In the genomic region with DNA sequence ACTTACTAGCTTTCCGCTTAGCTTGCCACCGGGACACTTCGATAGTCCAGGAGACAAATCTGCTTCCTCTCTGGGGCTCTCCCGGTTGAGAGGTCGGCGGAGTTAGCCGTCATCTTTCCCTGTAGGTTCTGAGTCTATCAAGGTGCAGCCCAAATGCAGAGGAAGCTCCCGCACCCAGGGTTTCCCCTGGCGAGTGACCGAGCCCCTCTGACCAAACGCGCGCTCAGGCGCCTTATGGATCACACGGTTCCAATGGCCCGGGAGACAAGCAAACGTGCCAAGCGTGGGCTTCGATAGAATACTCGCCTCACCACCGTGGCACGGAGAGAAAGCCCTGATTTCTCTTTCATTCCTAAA, we compare ENCODE assay signal across 14 cellular contexts. TPM values are rescaled to one million over a fixed set of nuclear protein-coding genes. Genes with fewer than 3 reads are reported as not detected.
"Had no signal": no experiment of that assay in that cellular context is flagged by ENCODE, and none has a peak within 500 bp of the region (broad histone marks: within the 10 kb centered on the region; RNA-seq: fewer than 3 reads in every experiment).

No MANE protein-coding gene starts in this region.

- ATAC-seq: activated CD4-positive, CD25-positive, alpha-beta regulatory T cell treated with anti-CD3 and anti-CD28 coated beads, Interleukin-2, amount 50 U/mL, for 24 hours; naive thymus-derived CD8-positive, alpha-beta T cell; pancreas; sciatic nerve; stimulated activated memory B cell treated with anti-CD40 and anti-IgM and Interleukin-4, amounts not matched to agents 10 μg/mL and 1 μg/mL and 100 μg/mL, for 72 hours; upper lobe of right lung had no signal

- H3K4me2 ChIP-seq: smooth muscle cell had no signal

- H3K27ac ChIP-seq: pancreas, upper lobe of right lung had no signal

- H3K4me1 ChIP-seq: pancreas had no signal

- H3K9me3 ChIP-seq: esophagus squamous epithelium, pancreas, upper lobe of right lung had no signal

- H3K36me3 ChIP-seq: esophagus squamous epithelium, pancreas, upper lobe of right lung had no signal

- DNase-seq: activated CD4-positive, alpha-beta T cell treated with anti-CD3 and anti-CD28 coated beads, Interleukin-2, amount 10 ng/mL, durations not matched to agents 7 days and 5 days; effector memory CD4-positive, alpha-beta T cell; esophagus squamous epithelium; mesendoderm; naive thymus-derived CD8-positive, alpha-beta T cell; stimulated activated CD4-positive, alpha-beta T cell treated with anti-CD3 and anti-CD28 coated beads, Interleukin-4, amount 100 ng/mL, for 4 hours; T1000; upper lobe of right lung had no signal

- H3K4me3 ChIP-seq: pancreas, smooth muscle cell, upper lobe of right lung had no signal

RNA-seq across cellular contexts. Expression of gene FOXC1, which starts 15.8 kb away (rescaled TPM):
- total RNA-seq: activated CD4-positive, alpha-beta T cell treated with anti-CD3 and anti-CD28 coated beads, Interleukin-2, amount 10 ng/mL, durations not matched to agents 7 days and 5 days; naive thymus-derived CD8-positive, alpha-beta T cell; T-helper 1 cell treated with Interleukin-12 subunit alpha and Interleukin-12 subunit beta and Interleukin-4 antibody, amounts not matched to agents 30 ng/mL and 1 ng/mL, for 36 hours had no signal
- polyA plus RNA-seq: naive thymus-derived CD8-positive, alpha-beta T cell had no signal
